Comparison of ENCODE assay signal across 26 cellular contexts in the genomic region with DNA sequence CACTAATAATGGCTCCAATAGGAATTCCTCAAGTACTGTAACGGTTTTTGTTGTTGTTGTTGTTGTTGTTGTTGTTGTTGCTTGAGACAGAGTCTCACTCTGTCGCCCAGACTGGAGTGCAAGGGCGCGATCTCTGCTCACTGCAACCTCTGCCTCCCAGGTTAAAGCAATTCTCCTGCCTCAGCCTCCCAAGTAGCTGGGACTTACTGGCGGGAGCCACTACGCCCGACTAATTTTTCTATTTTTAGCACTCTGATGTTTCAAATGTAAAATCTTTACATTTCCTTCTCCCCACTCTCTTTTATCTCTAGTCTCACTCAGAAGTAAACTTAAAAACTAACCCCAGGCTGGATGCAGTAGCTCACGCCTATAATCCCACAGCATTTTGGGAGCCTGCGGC.
"Had no signal": no experiment of that assay in that cellular context is flagged by ENCODE, and none has a peak within 500 bp of the region (broad histone marks: within the 10 kb centered on the region; RNA-seq: fewer than 3 reads in every experiment).

No MANE protein-coding gene starts in this region.

- H3K36me3 ChIP-seq: gastrocnemius medialis, suprapubic skin had no signal

- H3K4me3 ChIP-seq: adrenal gland, body of pancreas, coronary artery, dorsolateral prefrontal cortex, gastrocnemius medialis, spleen, suprapubic skin, tibial artery had no signal

- H3K27ac Mint-ChIP-seq: activated CD4-positive, alpha-beta memory T cell treated with anti-CD3 and anti-CD28 coated beads, Interleukin-2, amount 10 ng/mL, durations not matched to agents 7 days and 5 days; activated CD4-positive, alpha-beta T cell treated with anti-CD3 and anti-CD28 coated beads, Interleukin-2, amount 10 ng/mL, durations not matched to agents 7 days and 5 days; activated naive CD8-positive, alpha-beta T cell; activated T-cell treated with anti-CD3 and anti-CD28 coated beads, Interleukin-2, amount 50 U/mL, for 72 hours; memory B cell had no signal

- DNase-seq: activated CD4-positive, alpha-beta memory T cell treated with anti-CD3 and anti-CD28 coated beads, Interleukin-2, amount 10 ng/mL, durations not matched to agents 7 days and 5 days; activated CD4-positive, alpha-beta T cell treated with anti-CD3 and anti-CD28 coated beads for 1 hour; activated CD4-positive, alpha-beta T cell treated with anti-CD3 and anti-CD28 coated beads, Interleukin-2, amount 10 ng/mL, durations not matched to agents 7 days and 5 days; activated effector memory CD4-positive, alpha-beta T cell treated with Interleukin-2 at 50 U/mL for 16 hours; activated naive CD4-positive, alpha-beta T cell treated with Interleukin-2 at 50 U/mL for 16 hours; activated T-cell treated with anti-CD3 and anti-CD28 coated beads, Interleukin-2, amount 50 U/mL, for 72 hours; adrenal gland; aorta; body of pancreas; cerebellar nuclear complex; dorsolateral prefrontal cortex; effector memory CD4-positive, alpha-beta T cell; gastrocnemius medialis; glutamatergic neuron; midbrain; posterior cingulate gyrus; right cardiac atrium; spleen; stimulated activated naive CD4-positive, alpha-beta T cell; T-helper 2 cell; tibial artery had no signal

- H3K4me3 Mint-ChIP-seq: activated CD4-positive, alpha-beta memory T cell treated with anti-CD3 and anti-CD28 coated beads, Interleukin-2, amount 10 ng/mL, durations not matched to agents 7 days and 5 days; activated CD4-positive, alpha-beta T cell treated with anti-CD3 and anti-CD28 coated beads, Interleukin-2, amount 10 ng/mL, durations not matched to agents 7 days and 5 days; activated naive CD8-positive, alpha-beta T cell; activated T-cell treated with anti-CD3 and anti-CD28 coated beads, Interleukin-2, amount 50 U/mL, for 72 hours; memory B cell had no signal

- ATAC-seq: activated T-cell treated with anti-CD3 and anti-CD28 coated beads, Interleukin-2, amount 50 U/mL, for 72 hours; body of pancreas; gastrocnemius medialis; naive thymus-derived CD4-positive, alpha-beta T cell; right cardiac atrium had no signal

- H3K27me3 ChIP-seq: adrenal gland, body of pancreas, dorsolateral prefrontal cortex, gastrocnemius medialis, spleen, suprapubic skin, tibial artery had no signal

- H3K9me3 Mint-ChIP-seq: activated CD4-positive, alpha-beta memory T cell treated with anti-CD3 and anti-CD28 coated beads, Interleukin-2, amount 10 ng/mL, durations not matched to agents 7 days and 5 days; activated CD4-positive, alpha-beta T cell treated with anti-CD3 and anti-CD28 coated beads, Interleukin-2, amount 10 ng/mL, durations not matched to agents 7 days and 5 days; activated T-cell treated with anti-CD3 and anti-CD28 coated beads, Interleukin-2, amount 50 U/mL, for 72 hours had no signal

- H3K27ac ChIP-seq: adrenal gland, body of pancreas, coronary artery, dorsolateral prefrontal cortex, gastrocnemius medialis, spleen, suprapubic skin, tibial artery had no signal

- H3K9me3 ChIP-seq: adrenal gland, body of pancreas, gastrocnemius medialis, suprapubic skin, tibial artery had no signal

- H3K27me3 Mint-ChIP-seq: activated CD4-positive, alpha-beta memory T cell treated with anti-CD3 and anti-CD28 coated beads, Interleukin-2, amount 10 ng/mL, durations not matched to agents 7 days and 5 days; activated CD4-positive, alpha-beta T cell treated with anti-CD3 and anti-CD28 coated beads, Interleukin-2, amount 10 ng/mL, durations not matched to agents 7 days and 5 days; activated naive CD8-positive, alpha-beta T cell; memory B cell; naive thymus-derived CD4-positive, alpha-beta T cell had no signal
